In genomic region chrX:154408659-154409221, GRCh38 we compare ENCODE assay signal across 9 cellular contexts. TPM values are rescaled to one million over a fixed set of nuclear protein-coding genes. Genes with fewer than 3 reads are reported as not detected.
DNase-seq lines count a peak whose midpoint lies in the region; ATAC-seq and TF ChIP-seq lines count a peak whose summit lies in the region.
"Had no signal": no experiment of that assay in that cellular context is flagged by ENCODE, and none has a peak within 500 bp of the region (broad histone marks: within the 10 kb centered on the region; RNA-seq: fewer than 3 reads in every experiment).

No MANE protein-coding gene starts in this region.

- TF ChIP-seq POLR2A in vagina (IDR thresholded peaks at IDR 0.05) = no peak

- H3K27ac ChIP-seq in right atrium auricular region (peak overlapping the region; percentile 49 to 70), lung (ENCODE audit: low read depth in 1 of 2, low read length in 1 of 2) (peak overlapping the region in 1 of 2 donors; percentile 65), vagina (peak overlapping the region; percentile 57)

- no peak for ATAC-seq in Right ventricle myocardium inferior
- ATAC-seq in lung (ENCODE audit: insufficient read depth, low FRiP score) = no peak

- DNase-seq in right atrium auricular region (ENCODE audit: low spot score) (no peak), Right ventricle myocardium inferior (ENCODE audit: missing footprints) (no peak), lung (ENCODE audit: low spot score) (no peak), vagina (ENCODE audit: extremely low spot score in 2 of 2) (peak in 1 of 2 donors; percentile 84), SHP77 treated with DMSO at 0.1 percent for 48 hours (lab: John Stamatoyannopoulos, UW) (no peak), NCI-H446 (lab: John Stamatoyannopoulos, UW) (no peak), A172 (ENCODE audit: low spot score) (no peak)
- DNase-seq in activated naive CD8-positive, alpha-beta T cell treated with anti-CD3 and anti-CD28 coated beads for 36 hours = no peak
- DNase-seq: Karpas-422 had no signal

- H3K4me1 ChIP-seq in right atrium auricular region (peaks cover 0 to 21% of the 10 kb centered on the region in 2 donors), lung (ENCODE audit: control insufficient read depth in 2 of 2, insufficient read depth in 2 of 2, low read length in 2 of 2) (peaks cover 2% of the 10 kb centered on the region in 2 donors), vagina (peaks cover 10% of the 10 kb centered on the region)

- H3K36me3 ChIP-seq in right atrium auricular region (no peaks in the 10 kb centered on the region), lung (ENCODE audit: control insufficient read depth in 2 of 2, insufficient read depth in 2 of 2, low read length in 2 of 2) (peaks cover 0 to under 1% of the 10 kb centered on the region in 2 donors), vagina (no peaks in the 10 kb centered on the region)

- peak overlapping the region; percentile 29 to 36 for H3K4me3 ChIP-seq in right atrium auricular region
- H3K4me3 ChIP-seq in lung = peak overlapping the region; percentile 32
- H3K4me3 ChIP-seq in vagina = peak overlapping the region; percentile 19 to 33

- intact Hi-C loops in Right ventricle myocardium inferior (cut with DNase I) = loop anchor here (1.0 kb wide), 1 partner anchor 9 kb away; no protein-coding TSS in a partner anchor
- intact Hi-C loops in vagina (cut with DNase I) = no loop called here

- H3K4me3 Mint-ChIP-seq in activated naive CD8-positive, alpha-beta T cell treated with anti-CD3 and anti-CD28 coated beads for 36 hours = peak overlapping the region; percentile 79

- H3K4me1 Mint-ChIP-seq in activated naive CD8-positive, alpha-beta T cell treated with anti-CD3 and anti-CD28 coated beads for 36 hours = peaks cover 6% of the 10 kb centered on the region

- H3K27me3 ChIP-seq in right atrium auricular region (no peaks in the 10 kb centered on the region), lung (ENCODE audit: control insufficient read depth, insufficient read depth) (no peaks in the 10 kb centered on the region), vagina (no peaks in the 10 kb centered on the region)

- TF ChIP-seq CTCF in right atrium auricular region (IDR thresholded peaks at IDR 0.05) (no peak), lung (IDR thresholded peaks at IDR 0.05; ENCODE audit: control extremely low read depth, extremely low read depth) (no peak), vagina (IDR thresholded peaks at IDR 0.05) (no peak)

- no peaks in the 10 kb centered on the region for H3K9me3 Mint-ChIP-seq in activated naive CD8-positive, alpha-beta T cell treated with anti-CD3 and anti-CD28 coated beads for 36 hours

- WGBS in lung, 2 donors = 10 to 55% methylated on average over 6 to 10 of the region's 10 CpGs

- H3K9me3 ChIP-seq in right atrium auricular region = no peaks in the 10 kb centered on the region
- peaks cover 0 to 6% of the 10 kb centered on the region in 2 donors for H3K9me3 ChIP-seq in lung (ENCODE audit: control insufficient read depth in 2 of 2, insufficient read depth in 1 of 2, low read length in 1 of 2)
- H3K9me3 ChIP-seq in vagina = no peaks in the 10 kb centered on the region

- H3K27ac Mint-ChIP-seq in activated naive CD8-positive, alpha-beta T cell treated with anti-CD3 and anti-CD28 coated beads for 36 hours = peak overlapping the region; percentile 67

- peaks cover 5% of the 10 kb centered on the region for H3K36me3 Mint-ChIP-seq in activated naive CD8-positive, alpha-beta T cell treated with anti-CD3 and anti-CD28 coated beads for 36 hours

- H3K27me3 Mint-ChIP-seq in activated naive CD8-positive, alpha-beta T cell treated with anti-CD3 and anti-CD28 coated beads for 36 hours = no peaks in the 10 kb centered on the region

RNA-seq across cellular contexts. Expression of gene DNASE1L1, which starts 0.3 kb away (rescaled TPM):
- total RNA-seq in right atrium auricular region (10 to 100 TPM; 74.4 to 84.0 TPM), Right ventricle myocardium inferior (52.3 TPM), lung (10 to 100 TPM; 12.5 to 41.0 TPM), vagina (52.1 TPM)
- total RNA-seq in activated naive CD8-positive, alpha-beta T cell treated with anti-CD3 and anti-CD28 coated beads for 36 hours = 10 to 100 TPM; 12.4 to 12.7 TPM
- 10 to 100 TPM; 28.2 to 52.3 TPM for polyA plus RNA-seq in lung
- total RNA-seq in A172 (2014; rRNA removed; shearing (Covaris generic)) = 65.3 and 70.8 TPM in 2 replicates

RNA-seq across cellular contexts. Expression of gene TAFAZZIN, which starts 2.6 kb away (rescaled TPM):
- total RNA-seq in right atrium auricular region (10 to 100 TPM; 24.8 to 28.9 TPM), Right ventricle myocardium inferior (36.1 TPM), lung (10 to 100 TPM; 28.4 to 48.9 TPM), vagina (59.2 TPM)
- 10 to 100 TPM; 35.1 to 35.8 TPM for total RNA-seq in activated naive CD8-positive, alpha-beta T cell treated with anti-CD3 and anti-CD28 coated beads for 36 hours
- polyA plus RNA-seq in lung = 10 to 100 TPM; 39.7 to 61.2 TPM
- 29.8 and 43.7 TPM in 2 replicates for total RNA-seq in A172 (2014; rRNA removed; shearing (Covaris generic))

RNA-seq across cellular contexts. Expression of gene RPL10, which starts 10.6 kb away (rescaled TPM):
- 1,000 to 10,000 TPM; 1,667 to 4,587 TPM for total RNA-seq in right atrium auricular region
- total RNA-seq in Right ventricle myocardium inferior = 2,181 TPM
- total RNA-seq in activated naive CD8-positive, alpha-beta T cell treated with anti-CD3 and anti-CD28 coated beads for 36 hours = 1,000 to 10,000 TPM; 2,967 to 3,168 TPM
- total RNA-seq in lung = 1,000 to 10,000 TPM; 2,479 to 3,133 TPM
- polyA plus RNA-seq in lung = 1,000 to 10,000 TPM; 4,111 to 4,258 TPM
- total RNA-seq in vagina = 3,948 TPM
- 2,649 and 4,739 TPM in 2 replicates for total RNA-seq in A172 (2014; rRNA removed; shearing (Covaris generic))

RNA-seq across cellular contexts. Expression of gene ATP6AP1, which starts 19.7 kb away (rescaled TPM):
- total RNA-seq in right atrium auricular region (10 to 100 TPM; 50.3 to 77.7 TPM), Right ventricle myocardium inferior (83.0 TPM), lung (100 to 1,000 TPM in 1 of 2 donors, 10 to 100 TPM in 1; 73.7 to 142 TPM), vagina (54.5 TPM)
- total RNA-seq in activated naive CD8-positive, alpha-beta T cell treated with anti-CD3 and anti-CD28 coated beads for 36 hours = 10 to 100 TPM; 25.1 to 25.3 TPM
- 100 to 1,000 TPM in 1 of 2 donors, 10 to 100 TPM in 1; 84.1 to 220 TPM for polyA plus RNA-seq in lung
- 132 and 137 TPM in 2 replicates for total RNA-seq in A172 (2014; rRNA removed; shearing (Covaris generic))

RNA-seq across cellular contexts. Expression of gene GDI1, which starts 28.2 kb away (rescaled TPM):
- total RNA-seq in right atrium auricular region (100 to 1,000 TPM in 1 of 2 donors, 10 to 100 TPM in 1; 73.8 to 116 TPM), Right ventricle myocardium inferior (85.2 TPM), lung (100 to 1,000 TPM in 1 of 2 donors, 10 to 100 TPM in 1; 64.0 to 116 TPM), vagina (116 TPM)
- 10 to 100 TPM; 66.3 to 68.4 TPM for total RNA-seq in activated naive CD8-positive, alpha-beta T cell treated with anti-CD3 and anti-CD28 coated beads for 36 hours
- 100 to 1,000 TPM; 116 to 130 TPM for polyA plus RNA-seq in lung
- 143 and 229 TPM in 2 replicates for total RNA-seq in A172 (2014; rRNA removed; shearing (Covaris generic))
